Comparison of ENCODE assay signal across 18 cellular contexts in genomic region chr3:104005815-104006214, GRCh38.
"Had no signal": no experiment of that assay in that cellular context is flagged by ENCODE, and none has a peak within 500 bp of the region (broad histone marks: within the 10 kb centered on the region; RNA-seq: fewer than 3 reads in every experiment).

No MANE protein-coding gene starts in this region.

- H3K27me3 Mint-ChIP-seq: activated B cell treated with CpG ODN at 0.5 μM for 24 hours; activated CD8-positive, alpha-beta T cell treated with anti-CD3 and anti-CD28 coated beads for 36 hours; memory B cell; naive thymus-derived CD4-positive, alpha-beta T cell; T-helper 17 cell had no signal

- H3K4me3 Mint-ChIP-seq: activated B cell treated with CpG ODN at 0.5 μM for 24 hours; activated CD8-positive, alpha-beta T cell treated with anti-CD3 and anti-CD28 coated beads for 36 hours; activated T-cell treated with anti-CD3 and anti-CD28 coated beads, Interleukin-2, amount 50 U/mL, for 72 hours; memory B cell; naive thymus-derived CD4-positive, alpha-beta T cell; stimulated activated effector memory CD8-positive, alpha-beta T cell treated with anti-CD3 and anti-CD28 coated beads, Interleukin-12 subunit alpha, Interleukin-12 subunit beta, amount 100 ng/mL, for 72 hours; T-helper 17 cell had no signal

- H3K36me3 Mint-ChIP-seq: activated naive CD4-positive, alpha-beta T cell treated with anti-CD3 and anti-CD28 coated beads, Interleukin-2, amount 50 U/mL, for 72 hours; memory B cell; naive thymus-derived CD4-positive, alpha-beta T cell; stimulated activated effector memory CD8-positive, alpha-beta T cell treated with anti-CD3 and anti-CD28 coated beads, Interleukin-12 subunit alpha, Interleukin-12 subunit beta, amount 100 ng/mL, for 72 hours had no signal

- DNase-seq: activated B cell treated with CpG ODN at 0.5 μM for 24 hours; activated CD4-positive, alpha-beta T cell treated with anti-CD3 and anti-CD28 coated beads for 48 hours; activated CD8-positive, alpha-beta memory T cell treated with anti-CD3 and anti-CD28 coated beads, Interleukin-2, amount 50 U/mL, for 4 hours; activated CD8-positive, alpha-beta T cell treated with anti-CD3 and anti-CD28 coated beads for 36 hours; activated gamma-delta T cell; activated T-cell treated with anti-CD3 and anti-CD28 coated beads, Interleukin-2, amount 50 U/mL, for 72 hours; heart right ventricle; left lung; mucosa of descending colon; naive thymus-derived CD4-positive, alpha-beta T cell; pancreas; stimulated activated CD4-positive, alpha-beta T cell treated with anti-CD3 and anti-CD28 coated beads, Interleukin-12 subunit alpha, Interleukin-12 subunit beta, amount 100 ng/mL, for 4 hours; T-helper 17 cell; upper lobe of right lung had no signal

- H3K27ac Mint-ChIP-seq: activated B cell treated with CpG ODN at 0.5 μM for 24 hours; activated CD8-positive, alpha-beta T cell treated with anti-CD3 and anti-CD28 coated beads for 36 hours; activated naive CD4-positive, alpha-beta T cell treated with anti-CD3 and anti-CD28 coated beads, Interleukin-2, amount 50 U/mL, for 72 hours; activated T-cell treated with anti-CD3 and anti-CD28 coated beads, Interleukin-2, amount 50 U/mL, for 72 hours; memory B cell; naive thymus-derived CD4-positive, alpha-beta T cell; stimulated activated effector memory CD8-positive, alpha-beta T cell treated with anti-CD3 and anti-CD28 coated beads, Interleukin-12 subunit alpha, Interleukin-12 subunit beta, amount 100 ng/mL, for 72 hours; T-helper 17 cell had no signal

- H3K4me3 ChIP-seq: heart right ventricle, left lung, mucosa of descending colon, pancreas, thoracic aorta, upper lobe of right lung had no signal

- H3K9me3 Mint-ChIP-seq: activated B cell treated with CpG ODN at 0.5 μM for 24 hours; activated CD8-positive, alpha-beta T cell treated with anti-CD3 and anti-CD28 coated beads for 36 hours; activated naive CD4-positive, alpha-beta T cell treated with anti-CD3 and anti-CD28 coated beads, Interleukin-2, amount 50 U/mL, for 72 hours; memory B cell had no signal

- H3K4me1 Mint-ChIP-seq: activated B cell treated with CpG ODN at 0.5 μM for 24 hours; memory B cell; naive thymus-derived CD4-positive, alpha-beta T cell; stimulated activated effector memory CD8-positive, alpha-beta T cell treated with anti-CD3 and anti-CD28 coated beads, Interleukin-12 subunit alpha, Interleukin-12 subunit beta, amount 100 ng/mL, for 72 hours; T-helper 17 cell had no signal
